Comparison of ENCODE assay signal across 35 cellular contexts in the genomic region with DNA sequence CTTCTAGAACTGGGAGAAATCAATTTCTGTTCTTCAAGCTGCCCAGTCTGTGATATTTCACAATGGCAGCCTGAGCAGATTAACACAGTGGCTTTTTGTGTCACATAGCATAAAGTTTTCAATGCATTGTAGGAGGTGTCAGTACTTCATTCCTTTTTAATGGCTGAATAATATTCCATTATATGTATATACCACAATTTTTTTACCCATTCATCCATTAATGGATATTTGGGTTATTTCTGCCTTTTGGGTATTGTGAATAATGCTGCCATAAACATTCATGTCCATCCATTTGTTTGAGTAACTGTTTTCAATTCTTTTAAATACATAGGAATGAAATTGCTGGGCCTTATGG.
DNase-seq lines count a peak whose midpoint lies in the region; ATAC-seq, FAIRE-seq and TF ChIP-seq lines count a peak whose summit lies in the region.
"Had no signal": no experiment of that assay in that cellular context is flagged by ENCODE, and none has a peak within 500 bp of the region (broad histone marks: within the 10 kb centered on the region; RNA-seq: fewer than 3 reads in every experiment).

No MANE protein-coding gene starts in this region.

- DNase-seq in adipocyte (ENCODE audit: low read depth) (no peak), K562 (ENCODE audit: extremely low read depth in 1 of 4, low spot score in 3 of 4) (no peak), NOMO-1 (lab: John Stamatoyannopoulos, UW; ENCODE audit: unreplicated experiment in 2 of 2) (no peak)
- DNase-seq in stimulated activated effector memory CD8-positive, alpha-beta T cell treated with anti-CD3 and anti-CD28 coated beads, Interleukin-12 subunit alpha, Interleukin-12 subunit beta, amount 100 ng/mL, for 72 hours (ENCODE audit: low spot score in 2 of 2) = no peak
- DNase-seq: 8988T; ACHN; AML-193; BE2C; C1 segment of cervical spinal cord; Caco-2; Calu3; CD4-positive, alpha-beta memory T cell; CD4-positive, alpha-beta T cell; CD4-positive, CD25-positive, alpha-beta regulatory T cell; CD8-positive, alpha-beta memory T cell; CD8-positive, alpha-beta T cell; COR-L47; DMS 273 treated with DMSO at 0.1 percent for 48 hours; DMS153; DMS53; DMS79; DMS79 treated with DMSO at 0.1 percent for 48 hours; DND-41; EL had no signal

- TF ChIP-seq RAD21 in K562 (CRISPR knock-in tag; conservative IDR thresholded peaks at IDR 0.05 in 1 of 2, IDR thresholded peaks at IDR 0.05 in 1 of 2) = no peak

- H3K4me1 Mint-ChIP-seq in stimulated activated effector memory CD8-positive, alpha-beta T cell treated with anti-CD3 and anti-CD28 coated beads, Interleukin-12 subunit alpha, Interleukin-12 subunit beta, amount 100 ng/mL, for 72 hours = no peaks in the 10 kb centered on the region
- H3K4me1 Mint-ChIP-seq: B cell; CD14-positive monocyte; CD4-positive, alpha-beta memory T cell; CD4-positive, CD25-positive, alpha-beta regulatory T cell; CD8-positive, alpha-beta memory T cell had no signal

- no peak overlapping the region for H3K4me2 ChIP-seq in K562 (ENCODE audit: insufficient read depth, low read length)
- H3K4me2 ChIP-seq: A549; BLaER1; BLaER1 treated with 17β-estradiol and CSF1 and Interleukin-3, amounts not matched to agents 10 nM and 100 nM had no signal

- H3K4me3 Mint-ChIP-seq in stimulated activated effector memory CD8-positive, alpha-beta T cell treated with anti-CD3 and anti-CD28 coated beads, Interleukin-12 subunit alpha, Interleukin-12 subunit beta, amount 100 ng/mL, for 72 hours = no peak overlapping the region
- H3K4me3 Mint-ChIP-seq: B cell; CD14-positive monocyte; CD4-positive, alpha-beta memory T cell; CD4-positive, alpha-beta T cell; CD4-positive, CD25-positive, alpha-beta regulatory T cell; CD8-positive, alpha-beta memory T cell; CD8-positive, alpha-beta T cell had no signal

- H3K79me2 ChIP-seq in K562 (ENCODE audit: control insufficient read depth, insufficient read depth, low read length) = no peaks in the 10 kb centered on the region

- H3K9me3 ChIP-seq in HEK293 (ENCODE audit: control insufficient read depth, insufficient read depth, low read depth, low read length) (no peaks in the 10 kb centered on the region), adipocyte (ENCODE audit: control insufficient read depth, low read length) (peaks cover 6% of the 10 kb centered on the region), K562 (replicated peaks; ENCODE audit: control insufficient read depth, insufficient read depth, low read depth, low read length) (no peaks in the 10 kb centered on the region)
- H3K9me3 ChIP-seq: A549, BE2C had no signal

- no peak overlapping the region for H3K4me3 ChIP-seq in HEK293 (ENCODE audit: low read depth, low read length)
- H3K4me3 ChIP-seq in adipocyte (ENCODE audit: low read length) = peak overlapping the region; percentile 10
- no peak overlapping the region for H3K4me3 ChIP-seq in K562
- H3K4me3 ChIP-seq: A549; BLaER1; BLaER1 treated with 17β-estradiol and CSF1 and Interleukin-3, amounts not matched to agents 10 nM and 100 nM had no signal

- CTCF ChIA-PET in HEK293 (lab: Yijun Ruan, JAX) (no interaction called here), K562 (lab: Yijun Ruan, JAX; ENCODE audit: low intra/inter-chr PET ratio) (no interaction called here)

- H2AFZ ChIP-seq in K562 (ENCODE audit: low read depth, low read length) = no peak overlapping the region

- no peak overlapping the region for H3K27ac ChIP-seq in HEK293 (ENCODE audit: extremely low read depth, low read depth, low read length)
- H3K27ac ChIP-seq in K562 (ENCODE audit: extremely low read depth, low read depth, low read length) = no peak overlapping the region
- H3K27ac ChIP-seq: 22Rv1; A549; BLaER1; BLaER1 treated with 17β-estradiol and CSF1 and Interleukin-3, amounts not matched to agents 10 nM and 100 nM; C4-2B had no signal

- BruUV-seq in K562 (replicated peaks; lab: Mats Ljungman, UMichigan) = no TSS peak

- no peak overlapping the region for H3K27ac Mint-ChIP-seq in stimulated activated effector memory CD8-positive, alpha-beta T cell treated with anti-CD3 and anti-CD28 coated beads, Interleukin-12 subunit alpha, Interleukin-12 subunit beta, amount 100 ng/mL, for 72 hours
- H3K27ac Mint-ChIP-seq: B cell; CD4-positive, alpha-beta memory T cell; CD4-positive, alpha-beta T cell; CD4-positive, CD25-positive, alpha-beta regulatory T cell; CD8-positive, alpha-beta memory T cell; CD8-positive, alpha-beta T cell had no signal

- no peak for TF ChIP-seq EP300 in K562 (IDR thresholded peaks at IDR 0.05; ENCODE audit: low read length)

- TF ChIP-seq POLR2A in K562 (conservative IDR thresholded peaks at IDR 0.05) = no peak

- POLR2A ChIA-PET in HEK293 (lab: Yijun Ruan, JAX) (no interaction called here), K562 (lab: Yijun Ruan, JAX) (interaction anchor here (0.8 kb wide), 1 partner anchor 20 kb away, joined by 3 read pairs; no protein-coding TSS in a partner anchor)

- H3K9ac ChIP-seq in adipocyte (ENCODE audit: low read length) = no peak overlapping the region
- no peak overlapping the region for H3K9ac ChIP-seq in K562 (ENCODE audit: insufficient read depth in 1 of 2, low read depth in 2 of 2, low read length in 2 of 2)
- H3K9ac ChIP-seq: BLaER1; BLaER1 treated with 17β-estradiol and CSF1 and Interleukin-3, amounts not matched to agents 10 nM and 100 nM had no signal

- H3K4me1 ChIP-seq in HEK293 (ENCODE audit: control insufficient read depth, insufficient read depth, low read length) (no peaks in the 10 kb centered on the region), adipocyte (ENCODE audit: control insufficient read depth, insufficient read depth, low read length) (peaks cover 21% of the 10 kb centered on the region), K562 (replicated peaks in 1 of 2; ENCODE audit: control insufficient read depth in 2 of 2, insufficient read depth in 2 of 2, low read length in 2 of 2) (no peaks in the 10 kb centered on the region)
- H3K4me1 ChIP-seq: A549; BE2C; BLaER1; BLaER1 treated with 17β-estradiol and CSF1 and Interleukin-3, amounts not matched to agents 10 nM and 100 nM; Caco-2 had no signal

- no peak for FAIRE-seq in K562 (lab: Jason Lieb, UNC)
- FAIRE-seq: A204.1, A549, D721Med had no signal

- no peaks in the 10 kb centered on the region for H4K20me1 ChIP-seq in K562 (replicated peaks; ENCODE audit: control insufficient read depth, insufficient read depth, low read length)
- H4K20me1 ChIP-seq: BLaER1; BLaER1 treated with 17β-estradiol and CSF1 and Interleukin-3, amounts not matched to agents 10 nM and 100 nM had no signal

- in situ Hi-C loops in K562 (cut with MboI) = no loop called here

- no peak for TF ChIP-seq CTCF in HEK293 (tag by site-specific recombination; IDR thresholded peaks at IDR 0.05)
- TF ChIP-seq CTCF in K562 (IDR thresholded peaks at IDR 0.05 in 2 of 3, conservative IDR thresholded peaks at IDR 0.05 in 1 of 3; ENCODE audit: insufficient read depth in 2 of 3, low read depth in 1 of 3, low read length in 3 of 3) = no peak

- no peak for ATAC-seq in K562
- no peak for ATAC-seq in stimulated activated effector memory CD8-positive, alpha-beta T cell treated with anti-CD3 and anti-CD28 coated beads, Interleukin-12 subunit alpha, Interleukin-12 subunit beta, amount 100 ng/mL, for 72 hours
- no peak for ATAC-seq in activated CD4-positive, CD25-positive, alpha-beta regulatory T cell treated with anti-CD3 and anti-CD28 coated beads, Interleukin-2, amount 50 U/mL, for 24 hours
- ATAC-seq: A549; CD8-positive, alpha-beta T cell had no signal

- H3K36me3 ChIP-seq in HEK293 (ENCODE audit: control insufficient read depth in 2 of 2, insufficient read depth in 1 of 2, low read length in 2 of 2) (no peaks in the 10 kb centered on the region), adipocyte (ENCODE audit: control insufficient read depth, insufficient read depth, low read length, severe bottlenecking) (no peaks in the 10 kb centered on the region), K562 (ENCODE audit: control insufficient read depth, insufficient read depth, low read length) (no peaks in the 10 kb centered on the region)
- H3K36me3 ChIP-seq: BE2C; BLaER1; BLaER1 treated with 17β-estradiol and CSF1 and Interleukin-3, amounts not matched to agents 10 nM and 100 nM had no signal

- no peaks in the 10 kb centered on the region for H3K27me3 ChIP-seq in adipocyte (replicated peaks; ENCODE audit: control insufficient read depth, insufficient read depth, low read length)
- H3K27me3 ChIP-seq in K562 (ENCODE audit: control insufficient read depth in 2 of 2, insufficient read depth in 2 of 2, low read length in 2 of 2) = no peaks in the 10 kb centered on the region
- H3K27me3 ChIP-seq: BE2C; BLaER1; BLaER1 treated with 17β-estradiol and CSF1 and Interleukin-3, amounts not matched to agents 10 nM and 100 nM had no signal

- no peaks in the 10 kb centered on the region for H3K9me1 ChIP-seq in K562 (ENCODE audit: control insufficient read depth, insufficient read depth, low read length)

- H3K36me3 Mint-ChIP-seq in stimulated activated effector memory CD8-positive, alpha-beta T cell treated with anti-CD3 and anti-CD28 coated beads, Interleukin-12 subunit alpha, Interleukin-12 subunit beta, amount 100 ng/mL, for 72 hours = no peaks in the 10 kb centered on the region
- H3K36me3 Mint-ChIP-seq: CD14-positive monocyte; CD4-positive, alpha-beta memory T cell; CD4-positive, CD25-positive, alpha-beta regulatory T cell; CD8-positive, alpha-beta memory T cell; CD8-positive, alpha-beta T cell had no signal

- intact Hi-C loops in K562 (cut with micrococcal nuclease) = no loop called here

- no peaks in the 10 kb centered on the region for H3K9me3 Mint-ChIP-seq in stimulated activated effector memory CD8-positive, alpha-beta T cell treated with anti-CD3 and anti-CD28 coated beads, Interleukin-12 subunit alpha, Interleukin-12 subunit beta, amount 100 ng/mL, for 72 hours
- H3K9me3 Mint-ChIP-seq: CD4-positive, alpha-beta T cell had no signal

TF ChIP-seq in HEK293, 187 proteins besides CTCF, POLR2A, EP300 and RAD21:
- TF ChIP-seq ZNF624 (tag by site-specific recombination; IDR thresholded peaks at IDR 0.05) (no peak), ZNF146 (tag by site-specific recombination; IDR thresholded peaks at IDR 0.05) (peak; percentile 84)
TF ChIP-seq in HEK293: peak in this region for 1.

TF ChIP-seq in K562, 482 proteins besides CTCF, POLR2A, EP300 and RAD21:
- TF ChIP-seq ZBTB7A (IDR thresholded peaks at IDR 0.05; ENCODE audit: borderline replicate concordance, control insufficient read depth, low read depth, low read length) (no peak), HIVEP1 (CRISPR knock-in tag; IDR thresholded peaks at IDR 0.05) (no peak), ZNF146 (CRISPR knock-in tag; IDR thresholded peaks at IDR 0.05; ENCODE audit: unreplicated experiment) (peak; percentile 65)
